ENCODE assay signal across 19 cellular contexts in the genomic region with DNA sequence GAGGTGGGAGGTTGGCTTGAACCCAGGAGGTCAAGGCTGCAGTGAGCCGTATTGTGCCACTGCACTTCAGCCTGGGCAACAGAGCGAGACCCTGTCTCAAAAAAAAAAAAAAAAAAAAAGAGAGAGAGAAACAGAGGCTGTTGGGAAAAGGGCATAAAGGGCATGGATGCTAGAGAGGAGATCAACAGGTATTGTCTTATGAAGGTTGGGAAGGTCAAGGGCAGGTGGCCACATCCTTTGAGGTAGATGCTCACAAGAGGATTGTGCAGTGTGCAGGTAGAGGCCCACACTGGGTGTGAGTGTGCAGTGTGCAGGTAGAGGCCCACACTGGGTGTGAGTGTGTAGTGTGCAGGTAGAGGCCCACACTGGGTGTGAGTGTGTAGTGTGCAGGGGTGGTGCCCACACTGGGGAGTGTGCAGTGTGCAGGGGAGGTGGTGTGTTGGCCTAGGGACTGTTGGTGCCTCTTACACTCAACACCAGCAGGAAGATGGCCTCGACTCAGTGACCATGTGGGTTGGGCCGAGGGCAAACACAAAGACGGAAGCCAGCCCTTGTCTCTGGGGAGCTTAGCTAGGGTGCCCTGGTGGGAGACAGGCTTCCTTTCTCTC.
A peak's percentile ranks its signal among the peaks of the same experiment; 100 is the strongest.
DNase-seq lines count a peak whose midpoint lies in the region; ATAC-seq, FAIRE-seq and TF ChIP-seq lines count a peak whose summit lies in the region.
"Had no signal": no experiment of that assay in that cellular context is flagged by ENCODE, and none has a peak within 500 bp of the region (broad histone marks: within the 10 kb centered on the region; RNA-seq: fewer than 3 reads in every experiment).

No MANE protein-coding gene starts in this region.

- H3K9ac ChIP-seq in BLaER1 treated with 17β-estradiol and CSF1 and Interleukin-3, amounts not matched to agents 10 nM and 100 nM, result no peak overlapping the region
- H3K9ac ChIP-seq in K562 (ENCODE audit: insufficient read depth in 1 of 2, low read depth in 2 of 2, low read length in 2 of 2), result no peak overlapping the region

- no peak for TF ChIP-seq POLR2A in K562 (conservative IDR thresholded peaks at IDR 0.05)

- no TSS peak for BruUV-seq in K562 (replicated peaks; lab: Mats Ljungman, UMichigan)

- in situ Hi-C loops in K562 (cut with MboI), result no loop called here

- no peaks in the 10 kb centered on the region for H3K9me3 ChIP-seq in BLaER1 treated with 17β-estradiol and CSF1 and Interleukin-3, amounts not matched to agents 10 nM and 100 nM (replicated peaks in 1 of 11)
- H3K9me3 ChIP-seq in HEK293 (ENCODE audit: control insufficient read depth, insufficient read depth, low read depth, low read length), result no peaks in the 10 kb centered on the region
- H3K9me3 ChIP-seq in K562 (replicated peaks; ENCODE audit: control insufficient read depth, insufficient read depth, low read depth, low read length), result no peaks in the 10 kb centered on the region

- H3K27me3 ChIP-seq in BLaER1 treated with 17β-estradiol and CSF1 and Interleukin-3, amounts not matched to agents 10 nM and 100 nM, result no peaks in the 10 kb centered on the region
- H3K27me3 ChIP-seq in K562 (ENCODE audit: control insufficient read depth in 2 of 2, insufficient read depth in 2 of 2, low read length in 2 of 2), result peaks cover 8 to 75% of the 10 kb centered on the region in 2 experiments; a peak in 4 of 5 replicates

- FAIRE-seq in K562 (lab: Jason Lieb, UNC), result no peak
- peak; percentile 84 for FAIRE-seq in urothelium cell line (lab: Jason Lieb, UNC)
- FAIRE-seq: A204.1, D721Med, G401.6, GM12892, GM18507 had no signal

- H4K20me1 ChIP-seq in BLaER1 treated with 17β-estradiol and CSF1 and Interleukin-3, amounts not matched to agents 10 nM and 100 nM, result no peaks in the 10 kb centered on the region
- H4K20me1 ChIP-seq in K562 (replicated peaks; ENCODE audit: control insufficient read depth, insufficient read depth, low read length), result no peaks in the 10 kb centered on the region

- POLR2A ChIA-PET in HEK293 (lab: Yijun Ruan, JAX) (interaction anchor here (0.6 to 2.3 kb wide), 2 partner anchors 165 to 405 kb away, joined by 3 to 5 read pairs; a partner anchor contains a TSS), K562 (lab: Yijun Ruan, JAX) (interaction anchor here (0.6 kb wide), 1 partner anchor 593 kb away, joined by 3 read pairs; no protein-coding TSS in a partner anchor)

- peaks cover 11 to 59% (median 49%) of the 10 kb centered on the region in 10 experiments for H3K4me1 ChIP-seq in BLaER1 treated with 17β-estradiol and CSF1 and Interleukin-3, amounts not matched to agents 10 nM and 100 nM
- H3K4me1 ChIP-seq in HEK293 (ENCODE audit: control insufficient read depth, insufficient read depth, low read length) (peaks cover 4% of the 10 kb centered on the region), K562 (replicated peaks in 1 of 2; ENCODE audit: control insufficient read depth in 2 of 2, insufficient read depth in 2 of 2, low read length in 2 of 2) (peaks cover 0 to under 1% of the 10 kb centered on the region in 2 experiments; a peak in 3 of 5 replicates)

- H3K79me2 ChIP-seq in K562 (ENCODE audit: control insufficient read depth, insufficient read depth, low read length), result no peaks in the 10 kb centered on the region

- no peak for TF ChIP-seq EP300 in K562 (IDR thresholded peaks at IDR 0.05; ENCODE audit: low read length)

- ATAC-seq in K562, result no peak
- ATAC-seq in GM21447 (IDR thresholded peaks at IDR 0.05; ENCODE audit: unreplicated experiment), result no peak
- ATAC-seq: GM23338, HCT116 had no signal

- no peaks in the 10 kb centered on the region for H3K9me1 ChIP-seq in K562 (ENCODE audit: control insufficient read depth, insufficient read depth, low read length)

- H3K36me3 ChIP-seq in BLaER1 treated with 17β-estradiol and CSF1 and Interleukin-3, amounts not matched to agents 10 nM and 100 nM, result no peaks in the 10 kb centered on the region
- H3K36me3 ChIP-seq in HEK293 (ENCODE audit: control insufficient read depth in 2 of 2, insufficient read depth in 1 of 2, low read length in 2 of 2) (no peaks in the 10 kb centered on the region), K562 (ENCODE audit: control insufficient read depth, insufficient read depth, low read length) (no peaks in the 10 kb centered on the region)

- CTCF ChIA-PET in HEK293 (lab: Yijun Ruan, JAX) (interaction anchor here (0.6 to 2.9 kb wide), 4 partner anchors 11 to 461 kb away, joined by 4 to 14 read pairs (median 8); no protein-coding TSS in a partner anchor), K562 (lab: Yijun Ruan, JAX; ENCODE audit: low intra/inter-chr PET ratio) (no interaction called here)

- no peak for DNase-seq in K562 (ENCODE audit: extremely low read depth in 1 of 4, low spot score in 3 of 4)
- no peak for DNase-seq in urothelium cell line (ENCODE audit: low spot score)
- no peak for DNase-seq in foreskin melanocyte
- no peak for DNase-seq in Ammon's horn (ENCODE audit: low spot score)
- DNase-seq: ACHN; CD4-positive, CD25-positive, alpha-beta regulatory T cell; CD8-positive, alpha-beta memory T cell; COR-L47; H7 had no signal

- TF ChIP-seq RAD21 in K562 (CRISPR knock-in tag; conservative IDR thresholded peaks at IDR 0.05 in 1 of 2, IDR thresholded peaks at IDR 0.05 in 1 of 2), result no peak

- intact Hi-C loops in K562 (cut with micrococcal nuclease), result no loop called here

- H3K27ac ChIP-seq in BLaER1 treated with 17β-estradiol and CSF1 and Interleukin-3, amounts not matched to agents 10 nM and 100 nM, result peak overlapping the region in 4 of 11 experiments; percentile 3 to 44 (median 23); a peak in 3 of 22 replicates
- no peak overlapping the region for H3K27ac ChIP-seq in HEK293 (ENCODE audit: extremely low read depth, low read depth, low read length)
- no peak overlapping the region for H3K27ac ChIP-seq in K562 (ENCODE audit: extremely low read depth, low read depth, low read length)

- H3K4me2 ChIP-seq in BLaER1 treated with 17β-estradiol and CSF1 and Interleukin-3, amounts not matched to agents 10 nM and 100 nM, result peak overlapping the region; percentile 39 to 86 (median 73)
- H3K4me2 ChIP-seq in K562 (ENCODE audit: insufficient read depth, low read length), result no peak overlapping the region
- H3K4me2 ChIP-seq: GM23338 had no signal

- no peak overlapping the region for H3K4me3 ChIP-seq in BLaER1 treated with 17β-estradiol and CSF1 and Interleukin-3, amounts not matched to agents 10 nM and 100 nM
- no peak overlapping the region for H3K4me3 ChIP-seq in HEK293 (ENCODE audit: low read depth, low read length)
- no peak overlapping the region for H3K4me3 ChIP-seq in K562
- H3K4me3 ChIP-seq: GM23338 had no signal

- WGBS in K562 (ENCODE audit: insufficient coverage, low coverage, missing lambda C conversion rate), result 3% methylated on average over 3 of the region's 5 CpGs

- no peak for TF ChIP-seq CTCF in HEK293 (tag by site-specific recombination; IDR thresholded peaks at IDR 0.05)
- TF ChIP-seq CTCF in K562 (IDR thresholded peaks at IDR 0.05 in 2 of 3, conservative IDR thresholded peaks at IDR 0.05 in 1 of 3; ENCODE audit: insufficient read depth in 2 of 3, low read depth in 1 of 3, low read length in 3 of 3), result no peak

- no peak overlapping the region for H2AFZ ChIP-seq in K562 (ENCODE audit: low read depth, low read length)
- H2AFZ ChIP-seq: GM23338 had no signal

TF ChIP-seq in HEK293, 187 proteins besides CTCF, POLR2A, EP300 and RAD21:
- peak; percentile 87 for TF ChIP-seq SCRT2 (tag by site-specific recombination; IDR thresholded peaks at IDR 0.05)
- TF ChIP-seq ZNF140 (tag by site-specific recombination; IDR thresholded peaks at IDR 0.05), result no peak
- TF ChIP-seq SCRT1 (tag by site-specific recombination; IDR thresholded peaks at IDR 0.05; ENCODE audit: borderline replicate concordance), result peak; percentile 63; the same call in 1 of the 2 replicates
- TF ChIP-seq ZNF121 (tag by site-specific recombination; IDR thresholded peaks at IDR 0.05), result peak; percentile 65; the same call in 1 of the 2 replicates

TF ChIP-seq in K562, 482 proteins besides CTCF, POLR2A, EP300 and RAD21:
- TF ChIP-seq, protein P1, sequence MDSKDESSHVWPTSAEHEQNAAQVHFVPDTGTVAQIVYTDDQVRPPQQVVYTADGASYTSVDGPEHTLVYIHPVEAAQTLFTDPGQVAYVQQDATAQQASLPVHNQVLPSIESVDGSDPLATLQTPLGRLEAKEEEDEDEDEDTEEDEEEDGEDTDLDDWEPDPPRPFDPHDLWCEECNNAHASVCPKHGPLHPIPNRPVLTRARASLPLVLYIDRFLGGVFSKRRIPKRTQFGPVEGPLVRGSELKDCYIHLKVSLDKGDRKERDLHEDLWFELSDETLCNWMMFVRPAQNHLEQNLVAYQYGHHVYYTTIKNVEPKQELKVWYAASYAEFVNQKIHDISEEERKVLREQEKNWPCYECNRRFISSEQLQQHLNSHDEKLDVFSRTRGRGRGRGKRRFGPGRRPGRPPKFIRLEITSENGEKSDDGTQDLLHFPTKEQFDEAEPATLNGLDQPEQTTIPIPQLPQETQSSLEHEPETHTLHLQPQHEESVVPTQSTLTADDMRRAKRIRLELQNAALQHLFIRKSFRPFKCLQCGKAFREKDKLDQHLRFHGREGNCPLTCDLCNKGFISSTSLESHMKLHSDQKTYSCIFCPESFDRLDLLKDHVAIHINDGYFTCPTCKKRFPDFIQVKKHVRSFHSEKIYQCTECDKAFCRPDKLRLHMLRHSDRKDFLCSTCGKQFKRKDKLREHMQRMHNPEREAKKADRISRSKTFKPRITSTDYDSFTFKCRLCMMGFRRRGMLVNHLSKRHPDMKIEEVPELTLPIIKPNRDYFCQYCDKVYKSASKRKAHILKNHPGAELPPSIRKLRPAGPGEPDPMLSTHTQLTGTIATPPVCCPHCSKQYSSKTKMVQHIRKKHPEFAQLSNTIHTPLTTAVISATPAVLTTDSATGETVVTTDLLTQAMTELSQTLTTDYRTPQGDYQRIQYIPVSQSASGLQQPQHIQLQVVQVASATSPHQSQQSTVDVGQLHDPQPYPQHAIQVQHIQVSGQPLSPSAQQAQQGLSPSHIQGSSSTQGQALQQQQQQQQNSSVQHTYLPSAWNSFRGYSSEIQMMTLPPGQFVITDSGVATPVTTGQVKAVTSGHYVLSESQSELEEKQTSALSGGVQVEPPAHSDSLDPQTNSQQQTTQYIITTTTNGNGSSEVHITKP (IDR thresholded peaks at IDR 0.05; ENCODE audit: partially characterized antibody), result no peak
- TF ChIP-seq, protein P2, sequence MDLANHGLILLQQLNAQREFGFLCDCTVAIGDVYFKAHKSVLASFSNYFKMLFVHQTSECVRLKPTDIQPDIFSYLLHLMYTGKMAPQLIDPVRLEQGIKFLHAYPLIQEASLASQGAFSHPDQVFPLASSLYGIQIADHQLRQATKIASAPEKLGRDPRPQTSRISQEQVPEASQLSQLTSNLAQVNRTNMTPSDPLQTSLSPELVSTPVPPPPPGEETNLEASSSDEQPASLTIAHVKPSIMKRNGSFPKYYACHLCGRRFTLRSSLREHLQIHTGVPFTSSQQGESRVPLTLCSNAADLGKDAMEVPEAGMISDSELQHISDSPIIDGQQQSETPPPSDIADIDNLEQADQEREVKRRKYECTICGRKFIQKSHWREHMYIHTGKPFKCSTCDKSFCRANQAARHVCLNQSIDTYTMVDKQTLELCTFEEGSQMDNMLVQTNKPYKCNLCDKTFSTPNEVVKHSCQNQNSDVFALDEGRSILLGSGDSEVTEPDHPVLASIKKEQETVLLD (IDR thresholded peaks at IDR 0.05), result no peak
- TF ChIP-seq RNF2 (IDR thresholded peaks at IDR 0.05) (no peak), ZNF121 (CRISPR knock-in tag; conservative IDR thresholded peaks at IDR 0.05) (peak; percentile 41; the same call in 1 of the 2 replicates)
